ENCODE assay signal across 8 cellular contexts in the genomic region with DNA sequence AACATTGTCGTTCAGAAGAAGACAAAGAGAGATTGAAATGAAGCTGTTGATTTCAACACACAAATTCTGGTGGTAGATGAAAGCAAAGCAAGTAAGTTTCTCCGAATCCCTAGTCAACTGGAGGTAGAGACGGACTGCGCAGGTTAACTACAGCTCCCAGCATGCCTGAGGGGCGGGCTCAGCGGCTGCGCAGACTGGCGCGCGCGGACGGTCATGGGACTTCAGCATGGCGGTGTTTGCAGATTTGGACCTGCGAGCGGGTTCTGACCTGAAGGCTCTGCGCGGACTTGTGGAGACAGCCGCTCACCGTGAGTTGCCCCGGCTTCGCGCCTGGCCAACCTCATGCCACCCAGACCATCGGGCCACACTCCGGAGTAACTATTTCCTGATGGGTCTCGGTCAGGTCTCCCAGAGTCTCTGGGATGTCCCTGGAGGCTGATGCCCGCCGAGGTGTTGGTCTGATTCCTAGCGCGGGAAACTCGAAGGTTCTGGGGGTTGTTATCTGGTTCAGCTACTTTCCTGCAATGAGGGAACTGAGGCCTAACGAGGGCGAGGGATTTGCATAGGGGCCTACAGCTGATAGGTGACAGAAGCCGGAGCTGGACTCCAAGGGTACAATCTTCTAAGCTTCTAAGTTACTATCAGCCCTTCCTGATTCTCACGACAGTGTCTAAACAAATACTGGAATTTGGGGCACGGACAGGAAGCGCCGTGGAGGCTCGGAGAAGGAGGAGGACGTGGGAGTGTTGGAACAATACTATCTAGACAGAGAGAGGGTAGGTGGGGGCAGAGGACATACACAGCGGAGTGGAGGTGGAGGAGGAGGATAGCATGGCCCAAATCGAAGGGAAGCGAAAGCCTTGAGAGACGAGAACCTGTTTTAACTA. TPM values are rescaled to one million over a fixed set of nuclear protein-coding genes. Genes with fewer than 3 reads are reported as not detected.
DNase-seq lines count a peak whose midpoint lies in the region; ATAC-seq and TF ChIP-seq lines count a peak whose summit lies in the region.

Gene RPP30 (plus strand): TSS at position 214 of the 887 bp plus-strand sequence. CDS start 13 bp downstream, at position 227.

- H3K9me3 Mint-ChIP-seq in activated T-cell treated with anti-CD3 and anti-CD28 coated beads, Interleukin-2, amount 50 U/mL, for 4 hours: peaks cover 3% of the 10 kb centered on the region

- H3K27ac ChIP-seq in HUES6 (ENCODE audit: low read depth, low read length) (peak within 1 kb of the TSS; percentile 77), esophagus (ENCODE audit: low read depth in 2 of 2, low read length in 1 of 2) (peak within 1 kb of the TSS; percentile 3 to 86)

- H3K9ac ChIP-seq in HUES6 (ENCODE audit: low read length): peak within 1 kb of the TSS; percentile 95
- H3K9ac ChIP-seq in mucosa of stomach (ENCODE audit: low read length): peak within 1 kb of the TSS; percentile 84

- H3K4me1 ChIP-seq in HUES6 (ENCODE audit: control insufficient read depth, insufficient read depth, low read length) (peaks cover 13% of the 10 kb centered on the region; the same call in 1 of the 2 replicates), esophagus (ENCODE audit: control insufficient read depth in 2 of 2, insufficient read depth in 2 of 2, low read length in 1 of 2) (peaks cover 0 to 2% of the 10 kb centered on the region in 2 donors), mucosa of stomach (ENCODE audit: control insufficient read depth, insufficient read depth, low read length) (peaks cover 20% of the 10 kb centered on the region)

- H3K36me3 Mint-ChIP-seq in activated T-cell treated with anti-CD3 and anti-CD28 coated beads, Interleukin-2, amount 50 U/mL, for 4 hours (ENCODE audit: insufficient read depth): peaks cover 15% of the 10 kb centered on the region

- H3K4me1 Mint-ChIP-seq in activated T-cell treated with anti-CD3 and anti-CD28 coated beads, Interleukin-2, amount 50 U/mL, for 4 hours (ENCODE audit: low read depth): peaks cover 30% of the 10 kb centered on the region

- DNase-seq in DMS 273 (lab: John Stamatoyannopoulos, UW; ENCODE audit: unreplicated experiment): peak; percentile 85
- peak; percentile 71 for DNase-seq in activated T-cell treated with anti-CD3 and anti-CD28 coated beads, Interleukin-2, amount 50 U/mL, for 4 hours
- peak; percentile 72 to 76 for DNase-seq in stimulated activated CD8-positive, alpha-beta memory T cell treated with anti-CD3 and anti-CD28 coated beads, Interleukin-7, amount 100 ng/mL, for 4 hours (ENCODE audit: low read depth in 2 of 2)

- peaks cover 22% of the 10 kb centered on the region for H3K27me3 Mint-ChIP-seq in activated T-cell treated with anti-CD3 and anti-CD28 coated beads, Interleukin-2, amount 50 U/mL, for 4 hours (ENCODE audit: low read depth)

- H3K4me3 ChIP-seq in HUES6 (ENCODE audit: low read depth, low read length): peak within 1 kb of the TSS; percentile 95
- H3K4me3 ChIP-seq in esophagus (ENCODE audit: low read depth in 1 of 2, low read length in 2 of 2): peak within 1 kb of the TSS; percentile 83 to 95
- peak within 1 kb of the TSS; percentile 91 for H3K4me3 ChIP-seq in mucosa of stomach (ENCODE audit: low read length)

- H3K4me3 Mint-ChIP-seq in activated T-cell treated with anti-CD3 and anti-CD28 coated beads, Interleukin-2, amount 50 U/mL, for 4 hours: peak within 1 kb of the TSS; percentile 99

- H3K9me3 ChIP-seq in HUES6 (ENCODE audit: control insufficient read depth, insufficient read depth, low read depth, low read length): peaks cover 5% of the 10 kb centered on the region; the same call in 1 of the 2 replicates
- no peaks in the 10 kb centered on the region for H3K9me3 ChIP-seq in esophagus (ENCODE audit: control insufficient read depth in 2 of 2, insufficient read depth in 1 of 2, low read depth in 1 of 2, low read length in 1 of 2)
- no peaks in the 10 kb centered on the region for H3K9me3 ChIP-seq in mucosa of stomach (ENCODE audit: control insufficient read depth, low read length)

- H3K27me3 ChIP-seq in HUES6 (ENCODE audit: control insufficient read depth, insufficient read depth, low read length): no peaks in the 10 kb centered on the region
- H3K27me3 ChIP-seq in esophagus (ENCODE audit: control insufficient read depth in 1 of 2, insufficient read depth in 2 of 2, low read length in 2 of 2): no peaks in the 10 kb centered on the region
- H3K27me3 ChIP-seq in mucosa of stomach (ENCODE audit: control insufficient read depth, insufficient read depth, low read length): no peaks in the 10 kb centered on the region

- H3K36me3 ChIP-seq in HUES6 (ENCODE audit: control insufficient read depth, insufficient read depth, low read length) (peaks cover 22% of the 10 kb centered on the region), esophagus (ENCODE audit: control insufficient read depth in 2 of 2, insufficient read depth in 2 of 2, low read length in 1 of 2) (peaks cover 3 to 7% of the 10 kb centered on the region in 2 donors), mucosa of stomach (ENCODE audit: control insufficient read depth, insufficient read depth, low read length) (peaks cover 8% of the 10 kb centered on the region)

- ATAC-seq in GM21447 (IDR thresholded peaks at IDR 0.05; ENCODE audit: unreplicated experiment): peak; percentile 98
- peak; percentile 93 to 95 for ATAC-seq in activated T-cell treated with anti-CD3 and anti-CD28 coated beads, Interleukin-2, amount 50 U/mL, for 4 hours

- WGBS in esophagus, 2 donors: 0% methylated on average over 43 of the region's 43 CpGs

TF ChIP-seq in PFSK-1, 5 proteins besides CTCF, POLR2A, EP300 and RAD21:
- TF ChIP-seq FOXP2 (optimal IDR thresholded peaks at IDR 0.05; ENCODE audit: borderline replicate concordance, extremely low read depth, extremely low read length, insufficient read depth) (peak; percentile 67), SIN3A (IDR thresholded peaks at IDR 0.05; ENCODE audit: borderline replicate concordance, insufficient read depth, low read length) (peak; percentile 57; the same call in 1 of the 2 replicates), POLR2AphosphoS5 (IDR thresholded peaks at IDR 0.05; ENCODE audit: low read depth, low read length) (peak; percentile 79), TAF1 (IDR thresholded peaks at IDR 0.05; ENCODE audit: borderline replicate concordance, insufficient read depth, low read length) (peak; percentile 75), REST (IDR thresholded peaks at IDR 0.05; ENCODE audit: insufficient read depth in 1 of 2, low read depth in 2 of 2, low read length in 2 of 2) (no peak)

RNA-seq across cellular contexts. Expression of gene RPP30, which starts in this region (rescaled TPM):
- polyA plus RNA-seq in PFSK-1 (2012; ENCODE audit: insufficient read length, low read depth): 50.6 TPM
- total RNA-seq in activated T-cell treated with anti-CD3 and anti-CD28 coated beads, Interleukin-2, amount 50 U/mL, for 4 hours: 10 to 100 TPM; 89.4 to 97.4 (median 90.8) TPM
- 10 to 100 TPM; 21.7 to 25.0 TPM for polyA plus RNA-seq in esophagus

Comparison
In these comparisons a context has a peak if more than half of its experiments do, and no peak if none do; other contexts are left out.
1. Peak in every context shown above with its lines: DNase-seq, ATAC-seq, H3K4me3 ChIP-seq and H3K27ac ChIP-seq.